1 cellular context compared by ENCODE assay signal in genomic region chr10:3116508-3117100, GRCh38.
TF ChIP-seq lines count a peak whose summit lies in the region.

No MANE protein-coding gene starts in this region.

TF ChIP-seq in HepG2, 621 proteins besides CTCF, POLR2A, EP300 and RAD21 (continued from another document):
- no peak for TF ChIP-seq ZNF275 (CRISPR knock-in tag; IDR thresholded peaks at IDR 0.05; ENCODE audit: borderline replicate concordance)
- no peak for TF ChIP-seq ZFP36 (IDR thresholded peaks at IDR 0.05; ENCODE audit: borderline replicate concordance, low read depth, low read length, partially characterized antibody)
- no peak for TF ChIP-seq IRF2 (CRISPR knock-in tag; IDR thresholded peaks at IDR 0.05)
- no peak for TF ChIP-seq RBM39 (IDR thresholded peaks at IDR 0.05; ENCODE audit: low read depth, low read length, poor library complexity, severe bottlenecking)
- TF ChIP-seq IRF1 (CRISPR knock-in tag; IDR thresholded peaks at IDR 0.05; ENCODE audit: low read depth), result no peak
- no peak for TF ChIP-seq ZBTB37 (CRISPR knock-in tag; IDR thresholded peaks at IDR 0.05)
- TF ChIP-seq ZBTB3 (CRISPR knock-in tag; IDR thresholded peaks at IDR 0.05; ENCODE audit: borderline replicate concordance, low read depth), result no peak
- TF ChIP-seq ZNF101 (CRISPR knock-in tag; IDR thresholded peaks at IDR 0.05; ENCODE audit: borderline replicate concordance, low read depth), result no peak
- TF ChIP-seq ATF1 (CRISPR knock-in tag; IDR thresholded peaks at IDR 0.05), result no peak
- no peak for TF ChIP-seq POLR2AphosphoS5 (IDR thresholded peaks at IDR 0.05; ENCODE audit: low read depth, low read length)
- no peak for TF ChIP-seq ARHGAP35 (CRISPR knock-in tag; IDR thresholded peaks at IDR 0.05; ENCODE audit: borderline replicate concordance)
- TF ChIP-seq RFX5 (IDR thresholded peaks at IDR 0.05; ENCODE audit: low read depth, low read length), result no peak
- TF ChIP-seq KLF12 (CRISPR knock-in tag; IDR thresholded peaks at IDR 0.05; ENCODE audit: borderline replicate concordance), result no peak
- no peak for TF ChIP-seq KMT2A (CRISPR knock-in tag; IDR thresholded peaks at IDR 0.05)
- TF ChIP-seq ZMAT3 (CRISPR knock-in tag; conservative IDR thresholded peaks at IDR 0.05), result no peak
- TF ChIP-seq MTERF4 (CRISPR knock-in tag; IDR thresholded peaks at IDR 0.05), result no peak
